ENCODE assay signal across 26 cellular contexts in genomic region chr5:176161431-176161830, GRCh38.
"Had no signal": no experiment of that assay in that cellular context is flagged by ENCODE, and none has a peak within 500 bp of the region (broad histone marks: within the 10 kb centered on the region; RNA-seq: fewer than 3 reads in every experiment).

No MANE protein-coding gene starts in this region.

- H3K27ac Mint-ChIP-seq: activated CD8-positive, alpha-beta T cell treated with anti-CD3 and anti-CD28 coated beads, Interleukin-2, amount 10 ng/mL, durations not matched to agents 7 days and 5 days; activated naive CD8-positive, alpha-beta T cell treated with anti-CD3 and anti-CD28 coated beads, Interleukin-2, amount 10 ng/mL, durations not matched to agents 7 days and 5 days; T-helper 1 cell treated with Interleukin-12 subunit alpha and Interleukin-12 subunit beta and Interleukin-4 antibody, amounts not matched to agents 30 μg/mL and 1 μg/mL, for 36 hours; WTC11 had no signal

- ATAC-seq: activated CD8-positive, alpha-beta T cell treated with anti-CD3 and anti-CD28 coated beads, Interleukin-2, amount 10 ng/mL, durations not matched to agents 7 days and 5 days; Panc1; Right ventricle myocardium inferior; WTC11 had no signal

- H3K36me3 Mint-ChIP-seq: activated naive CD8-positive, alpha-beta T cell treated with anti-CD3 and anti-CD28 coated beads, Interleukin-2, amount 10 ng/mL, durations not matched to agents 7 days and 5 days had no signal

- H3K9ac ChIP-seq: SK-N-SH had no signal

- H3K4me1 Mint-ChIP-seq: activated naive CD8-positive, alpha-beta T cell treated with anti-CD3 and anti-CD28 coated beads, Interleukin-2, amount 10 ng/mL, durations not matched to agents 7 days and 5 days; central memory CD8-positive, alpha-beta T cell had no signal

- H3K27ac ChIP-seq: adrenal gland, ascending aorta, SJCRH30 had no signal

- DNase-seq: activated CD4-positive, alpha-beta T cell treated with anti-CD3 and anti-CD28 coated beads for 48 hours; activated CD4-positive, alpha-beta T cell treated with anti-CD3 and anti-CD28 coated beads, Interleukin-2, amount 50 U/mL, for 4 hours; activated CD4-positive, CD25-positive, alpha-beta regulatory T cell treated with anti-CD3 and anti-CD28 coated beads, Interleukin-2, amount 50 U/mL, for 72 hours; activated CD8-positive, alpha-beta memory T cell treated with anti-CD3 and anti-CD28 coated beads, Interleukin-2, amount 50 U/mL, for 48 hours; activated CD8-positive, alpha-beta T cell treated with anti-CD3 and anti-CD28 coated beads, Interleukin-2, amount 10 ng/mL, durations not matched to agents 7 days and 5 days; activated naive CD4-positive, alpha-beta T cell treated with anti-CD3 and anti-CD28 coated beads, Interleukin-2, amount 50 U/mL, for 16 hours; activated naive CD8-positive, alpha-beta T cell treated with anti-CD3 and anti-CD28 coated beads, Interleukin-2, amount 10 ng/mL, durations not matched to agents 7 days and 5 days; activated T-cell treated with anti-CD3 and anti-CD28 coated beads, Interleukin-2, amount 50 U/mL, for 1 hour; MM.1S; NCI-H1105; NCI-H1436; NCI-H2029 treated with DMSO at 0.1 percent for 48 hours; NCI-H510A treated with DMSO at 0.1 percent for 48 hours; NCI-H69; NK-92 treated with Interleukin-12 subunit alpha and Interleukin-12 subunit beta, amount 100 ng/mL, for 24 hours; OCI-M1; RPMI8226; SJCRH30; SK-N-SH had no signal

- H3K4me3 Mint-ChIP-seq: activated CD8-positive, alpha-beta T cell treated with anti-CD3 and anti-CD28 coated beads, Interleukin-2, amount 10 ng/mL, durations not matched to agents 7 days and 5 days; activated naive CD8-positive, alpha-beta T cell treated with anti-CD3 and anti-CD28 coated beads, Interleukin-2, amount 10 ng/mL, durations not matched to agents 7 days and 5 days; central memory CD8-positive, alpha-beta T cell; T-helper 1 cell treated with Interleukin-12 subunit alpha and Interleukin-12 subunit beta and Interleukin-4 antibody, amounts not matched to agents 30 μg/mL and 1 μg/mL, for 36 hours; WTC11 had no signal

- H3K27me3 ChIP-seq: adrenal gland, ascending aorta had no signal

- H3K4me3 ChIP-seq: adrenal gland, ascending aorta, SJCRH30 had no signal

- H3K4me2 ChIP-seq: SK-N-SH had no signal

- H3K9me3 Mint-ChIP-seq: activated naive CD8-positive, alpha-beta T cell treated with anti-CD3 and anti-CD28 coated beads, Interleukin-2, amount 10 ng/mL, durations not matched to agents 7 days and 5 days; central memory CD8-positive, alpha-beta T cell; T-helper 1 cell treated with Interleukin-12 subunit alpha and Interleukin-12 subunit beta and Interleukin-4 antibody, amounts not matched to agents 30 μg/mL and 1 μg/mL, for 36 hours had no signal

- H3K4me1 ChIP-seq: adrenal gland, ascending aorta, SJCRH30 had no signal

- H3K36me3 ChIP-seq: adrenal gland, ascending aorta, SJCRH30 had no signal

- H3K9me3 ChIP-seq: adrenal gland, ascending aorta, SK-N-SH had no signal
